In the genomic region with DNA sequence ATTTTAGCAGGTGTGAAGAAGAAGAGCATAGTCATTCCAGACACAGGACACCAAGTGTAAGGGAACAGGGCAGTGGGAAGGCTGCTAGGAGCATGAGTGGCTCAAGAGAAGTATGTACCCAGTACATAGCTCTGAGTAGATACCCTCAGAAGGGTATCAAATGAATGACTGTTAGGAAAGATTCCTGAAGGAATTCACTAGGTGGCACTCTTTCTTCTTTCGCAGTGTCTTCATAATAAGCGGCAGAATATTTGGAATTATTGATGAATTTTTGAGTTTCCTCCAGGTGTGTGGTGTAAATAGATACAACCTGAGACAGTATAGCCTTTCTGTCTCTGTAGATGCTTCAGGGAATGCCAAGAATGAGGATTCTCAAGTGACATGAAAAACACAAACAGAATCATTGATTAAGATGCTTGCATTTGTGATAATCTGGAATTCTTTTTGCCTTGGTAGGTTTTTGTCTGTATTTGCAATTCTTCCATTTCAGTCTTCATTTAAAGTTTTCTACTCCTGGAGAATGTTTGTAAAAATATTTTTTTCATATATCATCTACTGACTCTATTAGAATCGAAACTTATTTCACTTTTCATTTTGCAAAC, we compare ENCODE assay signal across 8 cellular contexts.
DNase-seq lines count a peak whose midpoint lies in the region; ATAC-seq, FAIRE-seq and TF ChIP-seq lines count a peak whose summit lies in the region.

No MANE protein-coding gene starts in this region.

- H3K4me1 ChIP-seq in left ventricle myocardium inferior = no peaks in the 10 kb centered on the region

- intact Hi-C loops in left ventricle myocardium inferior (cut with micrococcal nuclease) = no loop called here
- intact Hi-C loops in Right ventricle myocardium superior (cut with DNase I) = no loop called here

- no peaks in the 10 kb centered on the region for H3K27me3 ChIP-seq in left ventricle myocardium inferior (ENCODE audit: low read depth)

- peak; percentile 45 for TF ChIP-seq CTCF in left ventricle myocardium inferior (IDR thresholded peaks at IDR 0.05; ENCODE audit: borderline replicate concordance)

- peaks cover 13% of the 10 kb centered on the region for H3K9me3 ChIP-seq in left ventricle myocardium inferior (replicated peaks)

- no peak overlapping the region for H3K27ac ChIP-seq in left ventricle myocardium inferior (replicated peaks)

- H3K36me3 ChIP-seq in left ventricle myocardium inferior = no peaks in the 10 kb centered on the region

- no peak for ATAC-seq in Right ventricle myocardium superior (ENCODE audit: poor library complexity)
- ATAC-seq in GM18519 (IDR thresholded peaks at IDR 0.05; ENCODE audit: low FRiP score, unreplicated experiment) = no peak

- DNase-seq in left ventricle myocardium inferior (no peak), Right ventricle myocardium superior (no peak), NCI-H748 treated with DMSO at 0.1 percent for 48 hours (lab: John Stamatoyannopoulos, UW) (peak; percentile 37), fibroblast of peridontal ligament (ENCODE audit: extremely low read depth) (peak; percentile 13), urothelium cell line (ENCODE audit: low spot score) (peak; percentile 26), ureter (ENCODE audit: low spot score) (no peak), NCI-H146 treated with DMSO at 0.1 percent for 48 hours (lab: John Stamatoyannopoulos, UW; ENCODE audit: unreplicated experiment) (no peak)

- no peak overlapping the region for H3K4me3 ChIP-seq in left ventricle myocardium inferior

- FAIRE-seq in urothelium cell line (lab: Jason Lieb, UNC) = no peak

Comparison
In these comparisons a context has a peak if more than half of its experiments do, and no peak if none do; other contexts are left out.
1. DNase-seq: peak in NCI-H748 treated with DMSO at 0.1 percent for 48 hours (single experiment), fibroblast of peridontal ligament (single experiment) and urothelium cell line (single experiment); none in left ventricle myocardium inferior (single experiment), Right ventricle myocardium superior (single experiment), ureter (single experiment) and NCI-H146 treated with DMSO at 0.1 percent for 48 hours (single experiment).